Comparison of ENCODE assay signal across 1 cellular context in genomic region chr14:88519907-88520306, GRCh38.
TF ChIP-seq lines count a peak whose summit lies in the region.

No MANE protein-coding gene starts in this region.

TF ChIP-seq in HepG2, 621 proteins besides CTCF, POLR2A, EP300 and RAD21:
- TF ChIP-seq FOXA1 (IDR thresholded peaks at IDR 0.05): no peak
- no peak for TF ChIP-seq FOXA1 (CRISPR knock-in tag; IDR thresholded peaks at IDR 0.05)
- TF ChIP-seq PAX8 (CRISPR knock-in tag; IDR thresholded peaks at IDR 0.05; ENCODE audit: borderline replicate concordance): no peak
- TF ChIP-seq HNF1B (CRISPR knock-in tag; IDR thresholded peaks at IDR 0.05): no peak
- no peak for TF ChIP-seq IRF9 (CRISPR knock-in tag; IDR thresholded peaks at IDR 0.05; ENCODE audit: borderline replicate concordance)
- TF ChIP-seq ZNF460 (CRISPR knock-in tag; IDR thresholded peaks at IDR 0.05; ENCODE audit: borderline replicate concordance): no peak
- TF ChIP-seq SRSF1 (optimal IDR thresholded peaks at IDR 0.05; ENCODE audit: low read depth, low read length): no peak
- no peak for TF ChIP-seq TFAP4 (IDR thresholded peaks at IDR 0.05; ENCODE audit: borderline replicate concordance, low read depth)
- no peak for TF ChIP-seq MLX (CRISPR knock-in tag; IDR thresholded peaks at IDR 0.05)
- TF ChIP-seq ZBTB26 (CRISPR knock-in tag; IDR thresholded peaks at IDR 0.05; ENCODE audit: borderline replicate concordance): no peak
- TF ChIP-seq PAF1 (CRISPR knock-in tag; IDR thresholded peaks at IDR 0.05): no peak
- TF ChIP-seq SOX5 (CRISPR knock-in tag; IDR thresholded peaks at IDR 0.05; ENCODE audit: borderline replicate concordance): no peak
- TF ChIP-seq PCBP1 (IDR thresholded peaks at IDR 0.05; ENCODE audit: borderline replicate concordance, low read depth, low read length): no peak
- TF ChIP-seq KLF12 (CRISPR knock-in tag; IDR thresholded peaks at IDR 0.05; ENCODE audit: borderline replicate concordance): no peak
- TF ChIP-seq ZNF138 (CRISPR knock-in tag; IDR thresholded peaks at IDR 0.05; ENCODE audit: low read depth): no peak
